ENCODE assay signal across 19 cellular contexts in the genomic region with DNA sequence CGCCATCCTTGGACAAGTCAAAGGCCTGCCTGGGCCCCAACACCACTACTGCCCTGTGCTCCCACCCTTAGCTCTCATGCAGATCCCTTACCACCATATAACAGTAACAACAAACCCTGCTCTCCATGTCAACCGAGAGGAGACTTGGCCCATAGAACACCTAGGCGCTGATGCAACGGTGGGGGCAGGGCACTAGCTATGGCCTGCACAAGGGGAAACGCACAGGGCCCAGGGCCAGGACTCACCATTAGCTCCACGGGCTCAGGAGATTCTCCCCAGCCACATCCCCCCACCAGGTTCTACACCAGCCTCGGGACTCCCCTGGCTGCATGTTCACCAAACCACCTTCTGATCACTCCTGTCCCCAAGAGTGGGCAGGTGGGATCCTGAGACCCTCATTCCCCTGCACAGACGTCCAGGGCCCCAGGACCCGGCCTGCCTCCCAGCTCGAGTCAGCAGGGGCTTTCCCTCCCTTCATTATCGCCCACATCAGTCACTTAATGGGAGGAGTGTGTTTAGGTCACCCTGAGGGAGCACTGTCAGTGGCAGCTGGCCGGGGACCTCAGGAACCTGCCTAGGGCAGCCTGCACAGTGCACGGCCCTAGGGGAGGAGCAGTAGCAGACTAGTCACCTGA. TPM values are rescaled to one million over a fixed set of nuclear protein-coding genes. Genes with fewer than 3 reads are reported as not detected.
A peak's percentile ranks its signal among the peaks of the same experiment; 100 is the strongest.
DNase-seq lines count a peak whose midpoint lies in the region; ATAC-seq and TF ChIP-seq lines count a peak whose summit lies in the region.
"Had no signal": no experiment of that assay in that cellular context is flagged by ENCODE, and none has a peak within 500 bp of the region (broad histone marks: within the 10 kb centered on the region; RNA-seq: fewer than 3 reads in every experiment).

No MANE protein-coding gene starts in this region.

- no peak for ATAC-seq in activated CD8-positive, alpha-beta T cell treated with anti-CD3 and anti-CD28 coated beads, Interleukin-2, amount 10 ng/mL, durations not matched to agents 7 days and 5 days
- ATAC-seq in activated CD8-positive, alpha-beta T cell treated with anti-CD3 and anti-CD28 coated beads for 36 hours = no peak
- ATAC-seq in lower lobe of right lung = no peak

- no peaks in the 10 kb centered on the region for H3K27me3 Mint-ChIP-seq in activated CD8-positive, alpha-beta T cell treated with anti-CD3 and anti-CD28 coated beads, Interleukin-2, amount 10 ng/mL, durations not matched to agents 7 days and 5 days (ENCODE audit: low read depth)
- H3K27me3 Mint-ChIP-seq in activated CD8-positive, alpha-beta T cell treated with anti-CD3 and anti-CD28 coated beads for 36 hours = no peaks in the 10 kb centered on the region
- H3K27me3 Mint-ChIP-seq in endodermal cell (ENCODE audit: insufficient read depth) = no peaks in the 10 kb centered on the region
- H3K27me3 Mint-ChIP-seq: IgD-negative memory B cell had no signal

- H3K36me3 ChIP-seq in endodermal cell (ENCODE audit: control insufficient read depth, insufficient read depth, low read length) (peaks cover 9% of the 10 kb centered on the region), spleen (peaks cover 0 to 91% (median 32%) of the 10 kb centered on the region in 6 donors), lower lobe of right lung (peaks cover 29% of the 10 kb centered on the region)

- no peak overlapping the region for H3K4me3 ChIP-seq in endodermal cell (ENCODE audit: low read length)
- no peak overlapping the region for H3K4me3 ChIP-seq in spleen
- no peak overlapping the region for H3K4me3 ChIP-seq in lower lobe of right lung
- H3K4me3 ChIP-seq: PC-9 had no signal

- H3K27ac Mint-ChIP-seq in activated CD8-positive, alpha-beta T cell treated with anti-CD3 and anti-CD28 coated beads, Interleukin-2, amount 10 ng/mL, durations not matched to agents 7 days and 5 days = no peak overlapping the region
- no peak overlapping the region for H3K27ac Mint-ChIP-seq in activated CD8-positive, alpha-beta T cell treated with anti-CD3 and anti-CD28 coated beads for 36 hours
- H3K27ac Mint-ChIP-seq in endodermal cell = no peak overlapping the region

- H3K9me3 Mint-ChIP-seq in activated CD8-positive, alpha-beta T cell treated with anti-CD3 and anti-CD28 coated beads, Interleukin-2, amount 10 ng/mL, durations not matched to agents 7 days and 5 days (ENCODE audit: insufficient read depth) = peaks cover 37% of the 10 kb centered on the region
- peaks cover 39% of the 10 kb centered on the region for H3K9me3 Mint-ChIP-seq in activated CD8-positive, alpha-beta T cell treated with anti-CD3 and anti-CD28 coated beads for 36 hours
- H3K9me3 Mint-ChIP-seq in endodermal cell = peaks cover 90% of the 10 kb centered on the region

- H3K4me1 Mint-ChIP-seq in activated CD8-positive, alpha-beta T cell treated with anti-CD3 and anti-CD28 coated beads, Interleukin-2, amount 10 ng/mL, durations not matched to agents 7 days and 5 days (ENCODE audit: low read depth) = no peaks in the 10 kb centered on the region
- no peaks in the 10 kb centered on the region for H3K4me1 Mint-ChIP-seq in activated CD8-positive, alpha-beta T cell treated with anti-CD3 and anti-CD28 coated beads for 36 hours (ENCODE audit: low read depth)
- H3K4me1 Mint-ChIP-seq in endodermal cell = no peaks in the 10 kb centered on the region

- WGBS in endodermal cell (ENCODE audit: insufficient coverage in 1 of 2, insufficient read length in 1 of 2), 2 experiments = 90 to 100% methylated on average over 3 to 13 of the region's 13 CpGs
- WGBS in spleen, 5 donors = 85 to 93% (median 91%) methylated on average over 9 to 13 of the region's 13 CpGs

- CTCF ChIA-PET in activated CD8-positive, alpha-beta T cell treated with anti-CD3 and anti-CD28 coated beads, Interleukin-2, amount 10 ng/mL, durations not matched to agents 7 days and 5 days (lab: Charles Lee) = interaction anchor here (1.2 kb wide), 1 partner anchor 14 kb away, joined by 7 read pairs; no protein-coding TSS in a partner anchor
- CTCF ChIA-PET in activated CD8-positive, alpha-beta T cell treated with anti-CD3 and anti-CD28 coated beads for 36 hours (lab: Charles Lee) = interaction anchor here (2.2 kb wide), 1 partner anchor 15 kb away, joined by 8 read pairs; no protein-coding TSS in a partner anchor

- H3K27ac ChIP-seq in endodermal cell (ENCODE audit: low read depth, low read length) (no peak overlapping the region), spleen (no peak overlapping the region), lower lobe of right lung (no peak overlapping the region)
- H3K27ac ChIP-seq: 22Rv1, C4-2B, PC-9 had no signal

- DNase-seq in activated CD8-positive, alpha-beta T cell treated with anti-CD3 and anti-CD28 coated beads, Interleukin-2, amount 10 ng/mL, durations not matched to agents 7 days and 5 days = peak; percentile 14
- DNase-seq in activated CD8-positive, alpha-beta T cell treated with anti-CD3 and anti-CD28 coated beads for 36 hours = no peak
- DNase-seq in GM03348 (ENCODE audit: low spot score) (peak; percentile 3), endodermal cell (peak; percentile 22), spleen (peak; percentile 51), GF-D8 (lab: John Stamatoyannopoulos, UW) (no peak), lower lobe of right lung (no peak), COLO829 (ENCODE audit: low spot score) (no peak)
- DNase-seq: AML-193, DMS79, Karpas-422, NCI-H1436, NCI-H1930, NCI-H226, NCI-H524 treated with DMSO at 0.1 percent for 48 hours, PC-9 had no signal

- intact Hi-C loops in activated CD8-positive, alpha-beta T cell treated with anti-CD3 and anti-CD28 coated beads for 36 hours (cut with micrococcal nuclease) = no loop called here
- intact Hi-C loops in spleen (cut with DNase I; ENCODE audit: low total_unique reads) = no loop called here
- intact Hi-C loops in lower lobe of right lung (cut with DNase I) = no loop called here

- H3K9ac ChIP-seq in endodermal cell (ENCODE audit: extremely low read depth, low read length, poor library complexity, severe bottlenecking) = no peak overlapping the region

- H3K4me1 ChIP-seq in endodermal cell (ENCODE audit: control insufficient read depth, insufficient read depth, low read length) (no peaks in the 10 kb centered on the region), spleen (no peaks in the 10 kb centered on the region), lower lobe of right lung (no peaks in the 10 kb centered on the region)

- H3K9me3 ChIP-seq in endodermal cell (ENCODE audit: control insufficient read depth, low read length) (peaks cover 60% of the 10 kb centered on the region), spleen (peaks cover 13 to 72% (median 50%) of the 10 kb centered on the region in 8 donors), lower lobe of right lung (peaks cover 20% of the 10 kb centered on the region)

- TF ChIP-seq POLR2A in spleen (IDR thresholded peaks at IDR 0.05) = no peak

- peaks cover 89% of the 10 kb centered on the region for H3K36me3 Mint-ChIP-seq in activated CD8-positive, alpha-beta T cell treated with anti-CD3 and anti-CD28 coated beads, Interleukin-2, amount 10 ng/mL, durations not matched to agents 7 days and 5 days (ENCODE audit: low read depth)
- H3K36me3 Mint-ChIP-seq in activated CD8-positive, alpha-beta T cell treated with anti-CD3 and anti-CD28 coated beads for 36 hours (ENCODE audit: low read depth) = peaks cover 89% of the 10 kb centered on the region
- H3K36me3 Mint-ChIP-seq in endodermal cell (ENCODE audit: low read depth) = peaks cover 83% of the 10 kb centered on the region

- POLR2A ChIA-PET in activated CD8-positive, alpha-beta T cell treated with anti-CD3 and anti-CD28 coated beads, Interleukin-2, amount 10 ng/mL, durations not matched to agents 7 days and 5 days (lab: Charles Lee) = no interaction called here
- POLR2A ChIA-PET in activated CD8-positive, alpha-beta T cell treated with anti-CD3 and anti-CD28 coated beads for 36 hours (lab: Charles Lee) = interaction anchor here (0.6 kb wide), 1 partner anchor 95 kb away, joined by 3 read pairs; no protein-coding TSS in a partner anchor

- no peak overlapping the region for H3K4me3 Mint-ChIP-seq in activated CD8-positive, alpha-beta T cell treated with anti-CD3 and anti-CD28 coated beads, Interleukin-2, amount 10 ng/mL, durations not matched to agents 7 days and 5 days
- H3K4me3 Mint-ChIP-seq in activated CD8-positive, alpha-beta T cell treated with anti-CD3 and anti-CD28 coated beads for 36 hours = no peak overlapping the region
- H3K4me3 Mint-ChIP-seq in endodermal cell = no peak overlapping the region
- H3K4me3 Mint-ChIP-seq: IgD-negative memory B cell had no signal

- no peak for TF ChIP-seq CTCF in activated CD8-positive, alpha-beta T cell treated with anti-CD3 and anti-CD28 coated beads for 36 hours (IDR thresholded peaks at IDR 0.05)
- no peak for TF ChIP-seq CTCF in endodermal cell (conservative IDR thresholded peaks at IDR 0.05)
- TF ChIP-seq CTCF in spleen (IDR thresholded peaks at IDR 0.05 in 8 of 11, conservative IDR thresholded peaks at IDR 0.05 in 3 of 11) = no peak
- TF ChIP-seq CTCF in lower lobe of right lung (IDR thresholded peaks at IDR 0.05) = no peak

- no peaks in the 10 kb centered on the region for H3K27me3 ChIP-seq in endodermal cell (ENCODE audit: control insufficient read depth, insufficient read depth, low read length, poor library complexity, severe bottlenecking)
- no peaks in the 10 kb centered on the region for H3K27me3 ChIP-seq in spleen (replicated peaks in 1 of 7)
- no peaks in the 10 kb centered on the region for H3K27me3 ChIP-seq in lower lobe of right lung (ENCODE audit: low read depth)

RNA-seq across cellular contexts. Expression of gene ANKMY1, which starts 29.3 kb away (rescaled TPM):
- 10 to 100 TPM; 27.9 to 33.3 TPM for total RNA-seq in activated CD8-positive, alpha-beta T cell treated with anti-CD3 and anti-CD28 coated beads, Interleukin-2, amount 10 ng/mL, durations not matched to agents 7 days and 5 days
- 10 to 100 TPM; 14.5 to 18.6 TPM for total RNA-seq in activated CD8-positive, alpha-beta T cell treated with anti-CD3 and anti-CD28 coated beads for 36 hours
- 10 to 100 TPM in 1 of 2 donors, 1 to 10 TPM in 1; 7.4 to 13.3 TPM for total RNA-seq in endodermal cell
- polyA plus RNA-seq in endodermal cell (2013, experiment 1 of 2) = 6.2 TPM
- 4.8 TPM for polyA plus RNA-seq in endodermal cell (2013, experiment 2 of 2)
- 10 to 100 TPM; 26.5 to 45.5 (median 30.1) TPM for total RNA-seq in spleen
- polyA plus RNA-seq in spleen = 10 to 100 TPM in 1 of 3 donors, 1 to 10 TPM in 2; 7.6 to 11.4 (median 8.1) TPM
- 29.3 TPM for total RNA-seq in lower lobe of right lung

RNA-seq across cellular contexts. Expression of gene DUSP28, which starts 31.6 kb away (rescaled TPM):
- 1 to 10 TPM; 6.8 to 8.1 TPM for total RNA-seq in activated CD8-positive, alpha-beta T cell treated with anti-CD3 and anti-CD28 coated beads, Interleukin-2, amount 10 ng/mL, durations not matched to agents 7 days and 5 days
- 1 to 10 TPM; 4.5 to 6.2 TPM for total RNA-seq in activated CD8-positive, alpha-beta T cell treated with anti-CD3 and anti-CD28 coated beads for 36 hours
- total RNA-seq in endodermal cell = 1 to 10 TPM; 1.4 to 2.8 TPM
- 8.9 TPM for polyA plus RNA-seq in endodermal cell (2013, experiment 1 of 2)
- 6.1 TPM for polyA plus RNA-seq in endodermal cell (2013, experiment 2 of 2)
- 10 to 100 TPM in 1 of 7 donors, 1 to 10 TPM in 6; 5.9 to 13.6 (median 7.1) TPM for total RNA-seq in spleen
- polyA plus RNA-seq in spleen = 1 to 10 TPM; 6.5 to 9.0 (median 7.9) TPM
- total RNA-seq in lower lobe of right lung = 5.7 TPM

RNA-seq across cellular contexts. Expression of gene RNPEPL1, which starts 39.8 kb away (rescaled TPM):
- 100 to 1,000 TPM; 110 to 113 TPM for total RNA-seq in activated CD8-positive, alpha-beta T cell treated with anti-CD3 and anti-CD28 coated beads, Interleukin-2, amount 10 ng/mL, durations not matched to agents 7 days and 5 days
- total RNA-seq in activated CD8-positive, alpha-beta T cell treated with anti-CD3 and anti-CD28 coated beads for 36 hours = 10 to 100 TPM; 39.1 to 40.5 TPM
- total RNA-seq in endodermal cell (10 to 100 TPM; 38.4 to 52.4 TPM), spleen (100 to 1,000 TPM in 2 of 7 donors, 10 to 100 TPM in 5; 57.2 to 116 (median 73.0) TPM), lower lobe of right lung (102 TPM)
- 18.2 TPM for polyA plus RNA-seq in endodermal cell (2013, experiment 1 of 2)
- polyA plus RNA-seq in endodermal cell (2013, experiment 2 of 2) = 18.1 TPM
- polyA plus RNA-seq in spleen = 100 to 1,000 TPM in 2 of 3 donors, 10 to 100 TPM in 1; 79.8 to 165 (median 107) TPM

RNA-seq across cellular contexts. Expression of gene CAPN10, which starts 58.0 kb away (rescaled TPM):
- 10 to 100 TPM; 53.0 to 61.2 TPM for total RNA-seq in activated CD8-positive, alpha-beta T cell treated with anti-CD3 and anti-CD28 coated beads, Interleukin-2, amount 10 ng/mL, durations not matched to agents 7 days and 5 days
- total RNA-seq in activated CD8-positive, alpha-beta T cell treated with anti-CD3 and anti-CD28 coated beads for 36 hours = 10 to 100 TPM; 26.8 to 29.1 TPM
- 10 to 100 TPM; 58.9 to 61.9 TPM for total RNA-seq in endodermal cell
- 43.3 TPM for polyA plus RNA-seq in endodermal cell (2013, experiment 1 of 2)
- polyA plus RNA-seq in endodermal cell (2013, experiment 2 of 2) = 41.5 TPM
- 10 to 100 TPM; 43.0 to 82.6 (median 59.4) TPM for total RNA-seq in spleen
- 10 to 100 TPM; 34.7 to 83.1 (median 66.1) TPM for polyA plus RNA-seq in spleen
- total RNA-seq in lower lobe of right lung = 37.2 TPM

Comparison
In these comparisons a context has a peak if more than half of its experiments do, and no peak if none do; other contexts are left out.
1. DNase-seq: peak in activated CD8-positive, alpha-beta T cell treated with anti-CD3 and anti-CD28 coated beads, Interleukin-2, amount 10 ng/mL, durations not matched to agents 7 days and 5 days (single experiment), GM03348 (single experiment), endodermal cell (single experiment) and spleen (single experiment); none in activated CD8-positive, alpha-beta T cell treated with anti-CD3 and anti-CD28 coated beads for 36 hours (single experiment), GF-D8 (single experiment), lower lobe of right lung (single experiment) and COLO829 (single experiment).